7 cellular contexts compared by ENCODE assay signal in the genomic region with DNA sequence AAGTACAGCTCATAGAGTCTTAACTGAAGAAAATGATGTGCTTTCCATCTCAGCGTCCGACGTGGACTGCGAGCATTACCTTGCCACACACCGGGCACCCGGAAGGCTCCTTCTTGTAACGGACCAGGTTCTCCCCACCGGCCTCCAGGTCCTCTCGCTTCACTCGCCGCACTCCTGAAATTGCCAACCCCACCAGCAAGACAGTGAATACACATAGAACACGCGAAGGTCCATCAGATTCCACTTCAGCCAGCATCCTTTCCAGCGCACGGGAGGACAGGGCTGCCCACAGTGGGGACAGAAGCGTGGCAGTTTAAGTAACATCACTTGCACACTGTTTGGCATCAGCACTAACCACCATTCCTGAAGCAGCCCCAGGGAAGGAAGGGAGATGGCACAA. TPM values are rescaled to one million over a fixed set of nuclear protein-coding genes. Genes with fewer than 3 reads are reported as not detected.
"Had no signal": no experiment of that assay in that cellular context is flagged by ENCODE, and none has a peak within 500 bp of the region (broad histone marks: within the 10 kb centered on the region; RNA-seq: fewer than 3 reads in every experiment).

No MANE protein-coding gene starts in this region.

- H3K4me3 Mint-ChIP-seq: HFFc6 had no signal

- H3K27ac Mint-ChIP-seq: HFFc6 had no signal

- ATAC-seq: HCT116, K562 had no signal

- H3K9me3 Mint-ChIP-seq: HFFc6 had no signal

- DNase-seq: GM23248, GOT3, H7, HFFc6, IMR-90 had no signal

RNA-seq across cellular contexts. Expression of a gene that starts 59.0 kb away (rescaled TPM):
- total RNA-seq: K562 had no signal
